Comparison of ENCODE assay signal across 21 cellular contexts in genomic region chr3:181454451-181455027, GRCh38.
DNase-seq lines count a peak whose midpoint lies in the region; ATAC-seq and TF ChIP-seq lines count a peak whose summit lies in the region.
"Had no signal": no experiment of that assay in that cellular context is flagged by ENCODE, and none has a peak within 500 bp of the region (broad histone marks: within the 10 kb centered on the region; RNA-seq: fewer than 3 reads in every experiment).

No MANE protein-coding gene starts in this region.

- peaks cover 3% of the 10 kb centered on the region for H3K27me3 Mint-ChIP-seq in nephron progenitor cell (ENCODE audit: low read depth, poor library complexity)
- H3K27me3 Mint-ChIP-seq: activated naive CD4-positive, alpha-beta T cell treated with anti-CD3 and anti-CD28 coated beads, Interleukin-2, amount 10 ng/mL, durations not matched to agents 7 days and 5 days; activated T-cell treated with anti-CD3 and anti-CD28 coated beads, Interleukin-2, amount 50 U/mL, for 24 hours; CD4-positive, CD25-positive, alpha-beta regulatory T cell; natural killer cell treated with Interleukin-12 subunit alpha and Interleukin-12 subunit beta and Interleukin-15 and Interleukin-18, amount 100 ng/mL, for 72 hours had no signal

- no peaks in the 10 kb centered on the region for H3K4me1 ChIP-seq in Karpas-422 (ENCODE audit: low read length)
- H3K4me1 ChIP-seq: colonic mucosa, psoas muscle had no signal

- H3K9me2 ChIP-seq in Karpas-422 (replicated peaks; ENCODE audit: insufficient read depth, low read length) = no peaks in the 10 kb centered on the region

- H3K36me3 Mint-ChIP-seq in nephron progenitor cell (ENCODE audit: low read depth) = no peaks in the 10 kb centered on the region
- H3K36me3 Mint-ChIP-seq: activated naive CD4-positive, alpha-beta T cell treated with anti-CD3 and anti-CD28 coated beads, Interleukin-2, amount 10 ng/mL, durations not matched to agents 7 days and 5 days; CD4-positive, CD25-positive, alpha-beta regulatory T cell; natural killer cell treated with Interleukin-12 subunit alpha and Interleukin-12 subunit beta and Interleukin-15 and Interleukin-18, amount 100 ng/mL, for 72 hours had no signal

- peak; percentile 84 for DNase-seq in Ammon's horn (ENCODE audit: low spot score)
- peak; percentile 42 for DNase-seq in Karpas-422
- DNase-seq in dorsolateral prefrontal cortex = peak in 2 of 10 donors; percentile 39 to 58
- DNase-seq in nephron progenitor cell = no peak
- no peak for DNase-seq in effector CD4-positive, alpha-beta T cell
- no peak for DNase-seq in activated CD4-positive, alpha-beta T cell treated with anti-CD3 and anti-CD28 coated beads for 4 hours
- DNase-seq: activated CD4-positive, CD25-positive, alpha-beta regulatory T cell; activated CD8-positive, alpha-beta T cell treated with anti-CD3 and anti-CD28 coated beads, Interleukin-2, amount 10 ng/mL, durations not matched to agents 7 days and 5 days; activated naive CD4-positive, alpha-beta T cell treated with anti-CD3 and anti-CD28 coated beads, Interleukin-2, amount 10 ng/mL, durations not matched to agents 7 days and 5 days; activated T-cell treated with anti-CD3 and anti-CD28 coated beads, Interleukin-2, amount 50 U/mL, for 24 hours; CD4-positive, CD25-positive, alpha-beta regulatory T cell; colonic mucosa; DMS79 treated with DMSO at 0.1 percent for 48 hours; left colon; NCI-H1092 treated with DMSO at 0.1 percent for 48 hours; NCI-H510A; psoas muscle; SIG-M5 had no signal

- no peak overlapping the region for H3K27ac ChIP-seq in Karpas-422 (ENCODE audit: low read length)
- peak overlapping the region; percentile 54 to 97 (median 92) for H3K27ac ChIP-seq in dorsolateral prefrontal cortex
- H3K27ac ChIP-seq: colonic mucosa, psoas muscle had no signal

- H3K4me3 Mint-ChIP-seq in nephron progenitor cell = no peak overlapping the region
- H3K4me3 Mint-ChIP-seq: activated CD8-positive, alpha-beta T cell treated with anti-CD3 and anti-CD28 coated beads, Interleukin-2, amount 10 ng/mL, durations not matched to agents 7 days and 5 days; activated naive CD4-positive, alpha-beta T cell treated with anti-CD3 and anti-CD28 coated beads, Interleukin-2, amount 10 ng/mL, durations not matched to agents 7 days and 5 days; activated T-cell treated with anti-CD3 and anti-CD28 coated beads, Interleukin-2, amount 50 U/mL, for 24 hours; CD4-positive, CD25-positive, alpha-beta regulatory T cell; natural killer cell treated with Interleukin-12 subunit alpha and Interleukin-12 subunit beta and Interleukin-15 and Interleukin-18, amount 100 ng/mL, for 72 hours had no signal

- peak overlapping the region; percentile 16 for H3K27ac Mint-ChIP-seq in nephron progenitor cell
- H3K27ac Mint-ChIP-seq: activated CD8-positive, alpha-beta T cell treated with anti-CD3 and anti-CD28 coated beads, Interleukin-2, amount 10 ng/mL, durations not matched to agents 7 days and 5 days; activated naive CD4-positive, alpha-beta T cell treated with anti-CD3 and anti-CD28 coated beads, Interleukin-2, amount 10 ng/mL, durations not matched to agents 7 days and 5 days; activated T-cell treated with anti-CD3 and anti-CD28 coated beads, Interleukin-2, amount 50 U/mL, for 24 hours; CD4-positive, CD25-positive, alpha-beta regulatory T cell; natural killer cell treated with Interleukin-12 subunit alpha and Interleukin-12 subunit beta and Interleukin-15 and Interleukin-18, amount 100 ng/mL, for 72 hours had no signal

- H3K9me3 Mint-ChIP-seq in nephron progenitor cell = peaks cover 4% of the 10 kb centered on the region

- no peaks in the 10 kb centered on the region for H3K79me2 ChIP-seq in Karpas-422 (ENCODE audit: low read length)

- ATAC-seq in GM21360 (IDR thresholded peaks at IDR 0.05; ENCODE audit: unreplicated experiment) (no peak), GM19463 (IDR thresholded peaks at IDR 0.05; ENCODE audit: unreplicated experiment) (no peak)
- ATAC-seq: activated CD8-positive, alpha-beta T cell treated with anti-CD3 and anti-CD28 coated beads, Interleukin-2, amount 10 ng/mL, durations not matched to agents 7 days and 5 days; left colon; natural killer cell treated with Interleukin-12 subunit alpha and Interleukin-12 subunit beta and Interleukin-15 and Interleukin-18, amount 100 ng/mL, for 72 hours; psoas muscle had no signal

- no peak overlapping the region for H3K4me2 ChIP-seq in Karpas-422 (ENCODE audit: low read depth, low read length, poor library complexity, severe bottlenecking)

- H4K20me1 ChIP-seq in Karpas-422 (ENCODE audit: insufficient read depth, low read depth, low read length) = no peaks in the 10 kb centered on the region

- no peak overlapping the region for H3K4me3 ChIP-seq in Karpas-422 (ENCODE audit: low read length)
- H3K4me3 ChIP-seq in dorsolateral prefrontal cortex = peak overlapping the region in 49 of 59 donors; percentile 0 to 58 (median 34)
- H3K4me3 ChIP-seq: colonic mucosa, psoas muscle had no signal

- H3K27me3 ChIP-seq in Karpas-422 (ENCODE audit: low read length) = no peaks in the 10 kb centered on the region
- no peaks in the 10 kb centered on the region for H3K27me3 ChIP-seq in dorsolateral prefrontal cortex
- H3K27me3 ChIP-seq: colonic mucosa had no signal

- intact Hi-C loops in dorsolateral prefrontal cortex (cut with DNase I) = loop anchor here (1.0 to 5.0 kb wide), 5 partner anchors 103 to 158 kb away; no protein-coding TSS in a partner anchor

- H3K36me3 ChIP-seq in Karpas-422 (ENCODE audit: insufficient read depth, low read length) = no peaks in the 10 kb centered on the region
- H3K36me3 ChIP-seq: colonic mucosa had no signal

- peaks cover 10% of the 10 kb centered on the region for H3K4me1 Mint-ChIP-seq in nephron progenitor cell
- H3K4me1 Mint-ChIP-seq: activated naive CD4-positive, alpha-beta T cell treated with anti-CD3 and anti-CD28 coated beads, Interleukin-2, amount 10 ng/mL, durations not matched to agents 7 days and 5 days; CD4-positive, CD25-positive, alpha-beta regulatory T cell had no signal

- no peak overlapping the region for H3K9ac ChIP-seq in Karpas-422 (ENCODE audit: low read length)

- no peak overlapping the region for H2AFZ ChIP-seq in Karpas-422 (ENCODE audit: low read length)

- H3K9me3 ChIP-seq in Karpas-422 (ENCODE audit: low read length) = no peaks in the 10 kb centered on the region
- H3K9me3 ChIP-seq: colonic mucosa, psoas muscle had no signal

- TF ChIP-seq CTCF in dorsolateral prefrontal cortex (IDR thresholded peaks at IDR 0.05 in 54 of 56, conservative IDR thresholded peaks at IDR 0.05 in 2 of 56; ENCODE audit: low read depth in 1 of 56, partially characterized antibody in 56 of 56) (peak in 54 of 56 donors; percentile 22 to 79 (median 59)), nephron progenitor cell (IDR thresholded peaks at IDR 0.05) (no peak)

Comparison
In these comparisons a context has a peak if more than half of its experiments do, and no peak if none do; other contexts are left out.
1. DNase-seq: peak in Ammon's horn (single experiment) and Karpas-422 (single experiment); none in nephron progenitor cell (single experiment), effector CD4-positive, alpha-beta T cell (single experiment) and activated CD4-positive, alpha-beta T cell treated with anti-CD3 and anti-CD28 coated beads for 4 hours (0 of 2).